Comparison of ENCODE assay signal across 18 cellular contexts in the genomic region with DNA sequence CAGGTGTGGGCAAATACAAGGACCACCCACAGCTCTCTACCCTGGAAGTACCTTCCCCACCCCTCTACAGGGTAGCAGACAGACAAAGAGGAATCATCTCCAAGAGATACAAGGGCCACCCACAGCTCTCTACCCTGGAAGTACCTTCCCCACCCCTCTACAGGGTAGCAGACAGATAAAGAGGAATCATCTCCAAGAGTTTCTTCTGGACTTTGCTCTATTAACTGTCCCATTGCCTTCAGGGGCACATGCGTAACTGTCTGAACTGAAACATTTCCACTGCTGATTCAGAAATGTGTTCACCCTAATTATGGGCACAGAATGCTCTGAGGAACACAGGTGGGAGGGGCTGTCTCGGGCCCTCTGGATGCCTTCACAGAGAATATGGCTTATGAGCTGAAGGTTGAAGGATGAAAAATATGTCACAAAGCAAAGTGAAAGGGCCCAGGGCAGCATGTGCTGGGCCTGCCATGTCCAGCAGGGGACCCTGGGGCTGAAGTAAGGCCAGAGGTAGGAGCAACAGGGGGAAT. TPM values are rescaled to one million over a fixed set of nuclear protein-coding genes. Genes with fewer than 3 reads are reported as not detected.
DNase-seq lines count a peak whose midpoint lies in the region; ATAC-seq, FAIRE-seq and TF ChIP-seq lines count a peak whose summit lies in the region.
"Had no signal": no experiment of that assay in that cellular context is flagged by ENCODE, and none has a peak within 500 bp of the region (broad histone marks: within the 10 kb centered on the region; RNA-seq: fewer than 3 reads in every experiment).

No MANE protein-coding gene starts in this region.

- no peak for ATAC-seq in IMR-90 (ENCODE audit: low read depth)
- peak; percentile 62 for ATAC-seq in K562
- no peak for ATAC-seq in GM21825 (IDR thresholded peaks at IDR 0.05; ENCODE audit: unreplicated experiment)
- ATAC-seq: activated CD8-positive, alpha-beta T cell treated with anti-CD3 and anti-CD28 coated beads, Interleukin-2, amount 10 ng/mL, durations not matched to agents 7 days and 5 days; stimulated activated naive CD8-positive, alpha-beta T cell treated with anti-CD3 and anti-CD28 coated beads, Interleukin-15, amount 100 ng/mL, for 72 hours had no signal

- no peaks in the 10 kb centered on the region for H3K27me3 ChIP-seq in IMR-90 (ENCODE audit: control insufficient read depth, insufficient read depth, low read length)
- peaks cover 31 to 34% of the 10 kb centered on the region in 2 experiments for H3K27me3 ChIP-seq in K562 (ENCODE audit: control insufficient read depth in 2 of 2, insufficient read depth in 2 of 2, low read length in 2 of 2)
- H3K27me3 ChIP-seq in mesenchymal stem cell (ENCODE audit: control insufficient read depth in 1 of 2, insufficient read depth in 1 of 2, low read length in 2 of 2): no peaks in the 10 kb centered on the region
- H3K27me3 ChIP-seq: sigmoid colon had no signal

- intact Hi-C loops in IMR-90 (cut with micrococcal nuclease): no loop called here
- intact Hi-C loops in K562 (cut with micrococcal nuclease): loop anchor here (5.0 kb wide), 1 partner anchor 121 kb away; no protein-coding TSS in a partner anchor

- 100% methylated on average over 1 of the region's 2 CpGs; no CpG with 5 or more reads in 1 of the 2 experiments for WGBS in IMR-90 (ENCODE audit: extremely low coverage in 2 of 2, insufficient read length in 1 of 2), 2 experiments
- WGBS in K562 (ENCODE audit: insufficient coverage, low coverage, missing lambda C conversion rate): 15% methylated on average over 2 of the region's 2 CpGs
- 93% methylated on average over 2 of the region's 2 CpGs for WGBS in mesenchymal stem cell

- peak overlapping the region in 1 of 2 experiments; percentile 42 for H2BK12ac ChIP-seq in mesenchymal stem cell (ENCODE audit: low read length in 2 of 2)

- H4K91ac ChIP-seq in IMR-90 (ENCODE audit: insufficient read depth, low read depth, low read length): no peak overlapping the region; the same call in 1 of the 2 replicates
- no peak overlapping the region for H4K91ac ChIP-seq in mesenchymal stem cell (ENCODE audit: low read length)

- H4K5ac ChIP-seq in IMR-90 (ENCODE audit: low read depth, low read length): peak overlapping the region; percentile 38; the same call in 1 of the 2 replicates

- H2AFZ ChIP-seq in IMR-90 (replicated peaks; ENCODE audit: low read length, poor library complexity) (no peak overlapping the region), K562 (ENCODE audit: low read depth, low read length) (no peak overlapping the region), mesenchymal stem cell (ENCODE audit: low read depth, low read length) (no peak overlapping the region)

- BruUV-seq in IMR-90 (replicated peaks; lab: Mats Ljungman, UMichigan) (no TSS peak), K562 (replicated peaks; lab: Mats Ljungman, UMichigan) (no TSS peak)

- H3K4me1 ChIP-seq in IMR-90 (ENCODE audit: control insufficient read depth, insufficient read depth, low read length) (peaks cover 13% of the 10 kb centered on the region), K562 (replicated peaks in 1 of 2; ENCODE audit: control insufficient read depth in 2 of 2, insufficient read depth in 2 of 2, low read length in 2 of 2) (no peaks in the 10 kb centered on the region), mesenchymal stem cell (ENCODE audit: control insufficient read depth, insufficient read depth, low read depth, low read length) (peaks cover 12% of the 10 kb centered on the region)
- H3K4me1 ChIP-seq: left ventricle myocardium inferior had no signal

- H2BK15ac ChIP-seq in IMR-90 (ENCODE audit: low read depth, low read length): peak overlapping the region; percentile 79; the same call in 2 of the 3 replicates
- H2BK15ac ChIP-seq in mesenchymal stem cell (ENCODE audit: low read depth, poor library complexity, severe bottlenecking): no peak overlapping the region

- CTCF ChIA-PET in IMR-90 (lab: Yijun Ruan, JAX) (interaction anchor here (0.5 kb wide), 1 partner anchor 26 kb away, joined by 3 read pairs; no protein-coding TSS in a partner anchor), K562 (lab: Yijun Ruan, JAX; ENCODE audit: low intra/inter-chr PET ratio) (no interaction called here)

- H3K79me2 ChIP-seq in K562 (ENCODE audit: control insufficient read depth, insufficient read depth, low read length): no peaks in the 10 kb centered on the region

- POLR2A ChIA-PET in IMR-90 (lab: Charles Lee; ENCODE audit: unreplicated experiment): no interaction called here
- POLR2A ChIA-PET in K562 (lab: Yijun Ruan, JAX): interaction anchor here (1.2 to 1.8 kb wide), 2 partner anchors 9 to 13 kb away, joined by 3 to 4 read pairs; no protein-coding TSS in a partner anchor

- TF ChIP-seq POLR2A in IMR-90 (IDR thresholded peaks at IDR 0.05; ENCODE audit: low read depth, low read length) (no peak), K562 (conservative IDR thresholded peaks at IDR 0.05) (no peak)

- peak overlapping the region; percentile 36; the same call in 1 of the 2 replicates for H2BK20ac ChIP-seq in IMR-90 (ENCODE audit: low read depth, low read length)

- H4K8ac ChIP-seq in IMR-90 (ENCODE audit: low read depth in 2 of 2, low read length in 2 of 2) (no peak overlapping the region; a peak in 1 of 4 replicates), mesenchymal stem cell (ENCODE audit: low read length) (no peak overlapping the region)

- DNase-seq in GM12865 (ENCODE audit: low read depth) (no peak), IMR-90 (no peak), K562 (ENCODE audit: extremely low read depth in 1 of 4, low spot score in 3 of 4) (no peak), mesenchymal stem cell (no peak), LoVo (ENCODE audit: low spot score) (no peak), midbrain (lab: John Stamatoyannopoulos, UW) (no peak), GOT3 (lab: John Stamatoyannopoulos, UW) (no peak)
- DNase-seq: activated CD8-positive, alpha-beta T cell treated with anti-CD3 and anti-CD28 coated beads, Interleukin-2, amount 10 ng/mL, durations not matched to agents 7 days and 5 days; activated naive CD8-positive, alpha-beta T cell treated with anti-CD3 and anti-CD28 coated beads for 36 hours; dermis blood vessel endothelial cell; left ventricle myocardium inferior; NCI-H2081 treated with DMSO at 0.1 percent for 48 hours; NCI-H510A treated with DMSO at 0.1 percent for 48 hours; SHP77 treated with DMSO at 0.1 percent for 48 hours; sigmoid colon; stimulated activated naive CD8-positive, alpha-beta T cell treated with anti-CD3 and anti-CD28 coated beads, Interleukin-15, amount 100 ng/mL, for 72 hours had no signal

- no peak overlapping the region for H3K4me2 ChIP-seq in IMR-90 (ENCODE audit: low read depth, low read length)
- no peak overlapping the region for H3K4me2 ChIP-seq in K562 (ENCODE audit: insufficient read depth, low read length)
- no peak overlapping the region for H3K4me2 ChIP-seq in mesenchymal stem cell (ENCODE audit: low read length, poor library complexity, severe bottlenecking)

- H4K20me1 ChIP-seq in IMR-90 (ENCODE audit: insufficient read depth, low read length) (no peaks in the 10 kb centered on the region), K562 (replicated peaks; ENCODE audit: control insufficient read depth, insufficient read depth, low read length) (no peaks in the 10 kb centered on the region)

- H2BK120ac ChIP-seq in IMR-90 (ENCODE audit: low read depth, low read length) (peak overlapping the region; percentile 67; the same call in 1 of the 2 replicates), mesenchymal stem cell (ENCODE audit: low read depth, low read length) (peak overlapping the region; percentile 23)

- H3K9me3 ChIP-seq in IMR-90 (ENCODE audit: control insufficient read depth, insufficient read depth, low read length) (no peaks in the 10 kb centered on the region), K562 (replicated peaks; ENCODE audit: control insufficient read depth, insufficient read depth, low read depth, low read length) (no peaks in the 10 kb centered on the region), mesenchymal stem cell (ENCODE audit: control insufficient read depth, low read length) (no peaks in the 10 kb centered on the region)
- H3K9me3 ChIP-seq: left ventricle myocardium inferior, sigmoid colon had no signal

- FAIRE-seq in K562 (lab: Jason Lieb, UNC): no peak

- dilution Hi-C loops in IMR-90 (cut with HindIII; ENCODE audit: low sequenced_read_pairs, unreplicated experiment): no loop called here

- no peak overlapping the region for H3K56ac ChIP-seq in IMR-90 (ENCODE audit: extremely low read depth, insufficient read depth, low read length)

- H3K4me3 ChIP-seq in GM12865 (ENCODE audit: low read depth, low read length) (no peak overlapping the region), IMR-90 (ENCODE audit: insufficient read depth, low read depth, low read length) (no peak overlapping the region), K562 (no peak overlapping the region), mesenchymal stem cell (ENCODE audit: insufficient read depth in 1 of 2, low read depth in 1 of 2, low read length in 2 of 2) (no peak overlapping the region)
- H3K4me3 ChIP-seq: left ventricle myocardium inferior, sigmoid colon had no signal

- H3K79me1 ChIP-seq in IMR-90 (ENCODE audit: low read depth in 1 of 2, low read length in 2 of 2): no peaks in the 10 kb centered on the region; a peak in 1 of 4 replicates
- no peaks in the 10 kb centered on the region for H3K79me1 ChIP-seq in mesenchymal stem cell (replicated peaks; ENCODE audit: low read length, poor library complexity, severe bottlenecking)

- H3K27ac ChIP-seq in IMR-90 (ENCODE audit: insufficient read depth, low read length) (no peak overlapping the region; the same call in 1 of the 2 replicates), K562 (ENCODE audit: extremely low read depth, low read depth, low read length) (no peak overlapping the region), mesenchymal stem cell (ENCODE audit: low read length, poor library complexity, severe bottlenecking) (no peak overlapping the region)
- H3K27ac ChIP-seq: left ventricle myocardium inferior, VCaP had no signal

- in situ Hi-C loops in IMR-90 (cut with MboI; ENCODE audit: low sequenced_read_pairs) (no loop called here), K562 (cut with MboI) (no loop called here)

- peak overlapping the region; percentile 53 for H3K4ac ChIP-seq in IMR-90 (ENCODE audit: low read depth, low read length)
- no peak overlapping the region for H3K4ac ChIP-seq in mesenchymal stem cell (ENCODE audit: low read depth in 1 of 2, low read length in 2 of 2)

- H3K23ac ChIP-seq in IMR-90 (ENCODE audit: low read depth, low read length) (no peak overlapping the region; the same call in 1 of the 2 replicates), mesenchymal stem cell (ENCODE audit: low read length in 2 of 2) (peak overlapping the region in 1 of 2 experiments; percentile 63)

- H3K36me3 ChIP-seq in IMR-90 (ENCODE audit: control insufficient read depth, insufficient read depth, low read length) (no peaks in the 10 kb centered on the region), K562 (ENCODE audit: control insufficient read depth, insufficient read depth, low read length) (no peaks in the 10 kb centered on the region), mesenchymal stem cell (ENCODE audit: control insufficient read depth in 1 of 2, insufficient read depth in 2 of 2, low read depth in 1 of 2, low read length in 2 of 2) (no peaks in the 10 kb centered on the region)
- H3K36me3 ChIP-seq: left ventricle myocardium inferior, sigmoid colon had no signal

- peak overlapping the region; percentile 35; the same call in 1 of the 2 replicates for H3K18ac ChIP-seq in IMR-90 (ENCODE audit: low read depth, low read length)
- H3K18ac ChIP-seq in mesenchymal stem cell (ENCODE audit: low read depth in 1 of 2, low read length in 2 of 2): peak overlapping the region in 1 of 2 experiments; percentile 37

- TF ChIP-seq RAD21 in IMR-90 (IDR thresholded peaks at IDR 0.05; ENCODE audit: low read length) (no peak), K562 (CRISPR knock-in tag; conservative IDR thresholded peaks at IDR 0.05 in 1 of 2, IDR thresholded peaks at IDR 0.05 in 1 of 2) (no peak)

- peaks cover 12% of the 10 kb centered on the region; the same call in 1 of the 2 replicates for H3K9me1 ChIP-seq in IMR-90 (ENCODE audit: insufficient read depth, low read length)
- H3K9me1 ChIP-seq in K562 (ENCODE audit: control insufficient read depth, insufficient read depth, low read length): no peaks in the 10 kb centered on the region

- H3K14ac ChIP-seq in IMR-90 (replicated peaks; ENCODE audit: low read depth, low read length) (no peak overlapping the region), mesenchymal stem cell (ENCODE audit: low read length in 2 of 2) (no peak overlapping the region)

- H2AK5ac ChIP-seq in IMR-90 (ENCODE audit: low read depth, low read length) (peak overlapping the region; percentile 35), mesenchymal stem cell (ENCODE audit: low read length, severe bottlenecking) (peak overlapping the region; percentile 91)

- TF ChIP-seq CTCF in GM12865 (IDR thresholded peaks at IDR 0.05; ENCODE audit: insufficient read depth, low read depth, low read length, missing control alignments) (peak; percentile 14), IMR-90 (conservative IDR thresholded peaks at IDR 0.05; ENCODE audit: low read depth, low read length) (no peak), K562 (IDR thresholded peaks at IDR 0.05 in 2 of 3, conservative IDR thresholded peaks at IDR 0.05 in 1 of 3; ENCODE audit: insufficient read depth in 2 of 3, low read depth in 1 of 3, low read length in 3 of 3) (no peak)

- H2BK5ac ChIP-seq in IMR-90 (ENCODE audit: low read depth, low read length, poor library complexity, severe bottlenecking) (no peak overlapping the region), mesenchymal stem cell (ENCODE audit: low read depth, low read length, poor library complexity, severe bottlenecking) (no peak overlapping the region)

- no peak overlapping the region for H2AK9ac ChIP-seq in IMR-90 (replicated peaks; ENCODE audit: low read depth, low read length, poor library complexity)

- no peak for TF ChIP-seq EP300 in K562 (IDR thresholded peaks at IDR 0.05; ENCODE audit: low read length)

- H3K9ac ChIP-seq in IMR-90 (ENCODE audit: low read depth, low read length): no peak overlapping the region
- H3K9ac ChIP-seq in K562 (ENCODE audit: insufficient read depth in 1 of 2, low read depth in 2 of 2, low read length in 2 of 2): no peak overlapping the region
- H3K9ac ChIP-seq in mesenchymal stem cell (ENCODE audit: low read length): no peak overlapping the region

RNA-seq across cellular contexts. Expression of a gene that starts 43.9 kb away (rescaled TPM):
- total RNA-seq in IMR-90 (2012; rRNA removed): 37.5 and 38.0 TPM in 2 replicates
- 5.4 and 7.0 TPM in 2 replicates for polyA plus RNA-seq in IMR-90 (2012; rRNA removed)
- 1.1 and 1.7 TPM in 2 replicates for polyA plus RNA-seq in IMR-90 (2012; cell fraction: cytosol; rRNA removed)
- 2.1 and 9.7 TPM in 2 replicates for polyA plus RNA-seq in IMR-90 (2012; cell fraction: nucleus; rRNA removed; ENCODE audit: low replicate concordance)
- 10.0 and 29.7 TPM in 2 replicates for total RNA-seq in K562 (2011; cell fraction: chromatin; rRNA removed; ENCODE audit: low replicate concordance)
- total RNA-seq in K562 (2011; cell fraction: nucleolus; rRNA removed): 6.0 and 8.4 TPM in 2 replicates
- 13.1 and 14.9 TPM in 2 replicates for total RNA-seq in K562 (2011; cell fraction: nucleoplasm; rRNA removed)
- 16.5 and 21.5 TPM in 2 replicates for total RNA-seq in K562 (2014; rRNA removed)
- 21.2 and 22.5 TPM in 2 replicates for total RNA-seq in K562 (2014; rRNA removed; fragmentation: Illumina TruSeq; extraction: Trizol)
- 24.3 and 24.9 TPM in 2 replicates for total RNA-seq in K562 (2015; rRNA removed; fragmentation: Illumina TruSeq; extraction: Trizol)
- 21.0 and 22.7 TPM in 2 replicates for total RNA-seq in K562 (2021)
- 11.5 and 13.4 TPM in 2 replicates for polyA plus RNA-seq in K562 (2011; rRNA removed)
- 3.6 and 5.6 TPM in 2 replicates for polyA plus RNA-seq in K562 (2011; cell fraction: cytosol; rRNA removed)
- 9.8 and 10.1 TPM in 2 replicates for polyA plus RNA-seq in K562 (2011; cell fraction: nucleus; rRNA removed)
- 10.6 and 11.8 TPM in 2 replicates for polyA plus RNA-seq in K562 (2012)
- polyA plus RNA-seq in K562 (2014; fragmentation: Illumina TruSeq; extraction: Trizol): 18.3 and 20.2 TPM in 2 replicates
- polyA plus RNA-seq in K562 (2014; fragmentation: Nextera tagmentation; extraction: Ambion mirVana): 10 to 100 TPM in 1 of 2 experiments, 1 to 10 TPM in 1; 9.6 to 12.8 TPM
- polyA plus RNA-seq in K562 (2014; rRNA removed): 11.3 and 12.0 TPM in 2 replicates
- polyA minus RNA-seq in K562 (2011; rRNA and poly(A)+ RNA removed): 23.6 and 26.4 TPM in 2 replicates
- polyA minus RNA-seq in K562 (2011; cell fraction: cytosol; rRNA and poly(A)+ RNA removed): 11.1 and 11.2 TPM in 2 replicates
- polyA minus RNA-seq in K562 (2011; cell fraction: nucleus; rRNA and poly(A)+ RNA removed): 9.3 and 18.7 TPM in 2 replicates
- polyA plus RNA-seq in mesenchymal stem cell (2013, experiment 1 of 2): 28.4 TPM
- polyA plus RNA-seq in mesenchymal stem cell (2013, experiment 2 of 2): 27.8 TPM
